ENCODE assay signal across 1 cellular context in the genomic region with DNA sequence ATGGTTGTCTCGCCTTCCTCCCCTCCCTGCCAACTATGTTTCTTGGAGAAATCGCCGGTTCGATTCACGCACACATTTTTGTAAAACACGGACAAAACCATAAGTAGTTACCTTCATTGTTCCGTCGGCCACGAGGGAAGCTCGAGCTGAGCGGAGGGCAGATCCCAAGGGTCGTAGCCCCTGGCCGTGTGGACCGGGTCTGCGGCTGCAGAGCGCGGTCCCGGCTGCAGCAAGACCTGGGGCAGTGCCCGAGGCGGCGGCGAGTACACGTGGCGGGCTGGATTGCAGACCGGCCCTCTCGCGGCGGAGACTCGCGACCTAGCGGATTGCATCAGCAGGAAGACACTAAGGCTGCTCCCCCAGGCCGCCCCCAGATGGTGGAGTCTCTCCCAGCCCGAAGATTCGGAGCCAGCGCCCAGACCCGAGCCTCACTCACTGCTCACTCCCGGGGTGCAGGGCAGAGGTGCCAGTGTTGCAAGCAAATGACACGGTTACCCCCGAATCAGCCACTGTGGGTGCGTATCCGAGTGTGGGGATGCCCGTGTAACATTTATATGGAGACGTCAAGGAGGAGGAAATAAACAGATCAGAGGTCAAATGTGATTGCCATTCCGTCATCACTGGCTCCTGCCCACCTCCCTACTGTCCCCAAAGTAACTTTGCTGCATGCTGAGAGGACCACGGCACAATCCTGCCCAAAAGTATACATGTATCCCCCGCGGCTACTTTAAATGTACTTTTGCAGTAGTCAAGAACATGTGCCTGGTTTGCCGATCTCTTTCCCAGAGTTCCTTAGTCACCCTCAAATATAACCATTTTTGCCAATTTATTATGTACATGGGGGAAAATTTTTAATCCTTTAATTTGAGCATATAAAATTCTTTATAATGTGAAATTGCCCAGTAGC.
A peak's percentile ranks its signal among the peaks of the same experiment; 100 is the strongest.
TF ChIP-seq lines count a peak whose summit lies in the region.

A gene with protein sequence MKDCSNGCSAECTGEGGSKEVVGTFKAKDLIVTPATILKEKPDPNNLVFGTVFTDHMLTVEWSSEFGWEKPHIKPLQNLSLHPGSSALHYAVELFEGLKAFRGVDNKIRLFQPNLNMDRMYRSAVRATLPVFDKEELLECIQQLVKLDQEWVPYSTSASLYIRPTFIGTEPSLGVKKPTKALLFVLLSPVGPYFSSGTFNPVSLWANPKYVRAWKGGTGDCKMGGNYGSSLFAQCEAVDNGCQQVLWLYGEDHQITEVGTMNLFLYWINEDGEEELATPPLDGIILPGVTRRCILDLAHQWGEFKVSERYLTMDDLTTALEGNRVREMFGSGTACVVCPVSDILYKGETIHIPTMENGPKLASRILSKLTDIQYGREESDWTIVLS (minus strand): TSS at position 286 of the 907 bp plus-strand sequence. CDS start 169 bp downstream, at position 117.

TF ChIP-seq in HEK293, 187 proteins besides CTCF, POLR2A, EP300 and RAD21 (continued from another document and continues in another):
- TF ChIP-seq, protein P1, sequence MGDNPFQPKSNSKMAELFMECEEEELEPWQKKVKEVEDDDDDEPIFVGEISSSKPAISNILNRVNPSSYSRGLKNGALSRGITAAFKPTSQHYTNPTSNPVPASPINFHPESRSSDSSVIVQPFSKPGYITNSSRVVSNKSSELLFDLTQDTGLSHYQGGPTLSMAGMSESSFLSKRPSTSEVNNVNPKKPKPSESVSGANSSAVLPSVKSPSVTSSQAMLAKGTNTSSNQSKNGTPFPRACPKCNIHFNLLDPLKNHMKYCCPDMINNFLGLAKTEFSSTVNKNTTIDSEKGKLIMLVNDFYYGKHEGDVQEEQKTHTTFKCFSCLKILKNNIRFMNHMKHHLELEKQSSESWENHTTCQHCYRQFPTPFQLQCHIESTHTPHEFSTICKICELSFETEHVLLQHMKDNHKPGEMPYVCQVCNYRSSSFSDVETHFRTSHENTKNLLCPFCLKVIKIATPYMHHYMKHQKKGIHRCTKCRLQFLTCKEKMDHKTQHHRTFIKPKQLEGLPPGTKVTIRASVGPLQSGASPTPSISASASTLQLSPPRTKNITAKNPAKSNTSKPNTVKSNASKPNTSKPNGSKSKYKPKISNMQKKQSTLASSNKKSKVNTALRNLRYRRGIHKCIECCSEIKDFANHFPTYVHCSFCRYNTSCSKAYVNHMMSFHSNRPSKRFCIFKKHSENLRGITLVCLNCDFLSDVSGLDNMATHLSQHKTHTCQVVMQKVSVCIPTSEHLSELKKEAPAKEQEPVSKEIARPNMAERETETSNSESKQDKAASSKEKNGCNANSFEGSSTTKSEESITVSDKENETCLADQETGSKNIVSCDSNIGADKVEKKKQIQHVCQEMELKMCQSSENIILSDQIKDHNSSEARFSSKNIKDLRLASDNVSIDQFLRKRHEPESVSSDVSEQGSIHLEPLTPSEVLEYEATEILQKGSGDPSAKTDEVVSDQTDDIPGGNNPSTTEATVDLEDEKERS (tag by site-specific recombination; IDR thresholded peaks at IDR 0.05) = no peak
- no peak for TF ChIP-seq ZFP3 (tag by site-specific recombination; IDR thresholded peaks at IDR 0.05; ENCODE audit: low read depth)
- TF ChIP-seq ZNF473 (tag by site-specific recombination; IDR thresholded peaks at IDR 0.05) = no peak
- TF ChIP-seq ZNF19 (tag by site-specific recombination; IDR thresholded peaks at IDR 0.05; ENCODE audit: low read depth) = no peak
- no peak for TF ChIP-seq ZNF521 (tag by site-specific recombination; IDR thresholded peaks at IDR 0.05)
- 0 out of 2 replicates have a peak, but pooled peaks have one; percentile 18 for TF ChIP-seq ZNF121 (tag by site-specific recombination; IDR thresholded peaks at IDR 0.05)
- peak; percentile 69 for TF ChIP-seq ZSCAN30 (tag by site-specific recombination; IDR thresholded peaks at IDR 0.05)
- no peak for TF ChIP-seq HOXC10 (CRISPR knock-in tag; IDR thresholded peaks at IDR 0.05)
- no peak; the same call in none of the 2 replicates for TF ChIP-seq ZNF24 (tag by site-specific recombination; IDR thresholded peaks at IDR 0.05)
- TF ChIP-seq ZNF146 (tag by site-specific recombination; IDR thresholded peaks at IDR 0.05) = no peak
- no peak for TF ChIP-seq ZNF223 (tag by site-specific recombination; IDR thresholded peaks at IDR 0.05)
- TF ChIP-seq PRDM1 (tag by site-specific recombination; IDR thresholded peaks at IDR 0.05) = no peak
- no peak for TF ChIP-seq ZNF354C (tag by site-specific recombination; IDR thresholded peaks at IDR 0.05; ENCODE audit: borderline replicate concordance, low read depth)
- no peak for TF ChIP-seq ZSCAN16 (tag by site-specific recombination; IDR thresholded peaks at IDR 0.05)
- TF ChIP-seq ZNF792 (tag by site-specific recombination; IDR thresholded peaks at IDR 0.05) = 0 out of 2 replicates have a peak, but pooled peaks have one; percentile 64
- no peak for TF ChIP-seq ZNF248 (tag by site-specific recombination; IDR thresholded peaks at IDR 0.05)
- no peak for TF ChIP-seq ZNF37A (tag by site-specific recombination; IDR thresholded peaks at IDR 0.05)
- TF ChIP-seq ZNF585B (tag by site-specific recombination; IDR thresholded peaks at IDR 0.05) = no peak
- no peak for TF ChIP-seq BCL11A (tag by site-specific recombination; IDR thresholded peaks at IDR 0.05; ENCODE audit: low read depth)
- TF ChIP-seq HOXD13 (CRISPR knock-in tag; IDR thresholded peaks at IDR 0.05; ENCODE audit: borderline replicate concordance) = peak; percentile 77; the same call in 1 of the 2 replicates
- no peak for TF ChIP-seq ZNF530 (tag by site-specific recombination; IDR thresholded peaks at IDR 0.05; ENCODE audit: low read depth)
- TF ChIP-seq TCF7L2 (IDR thresholded peaks at IDR 0.05; ENCODE audit: borderline replicate concordance, low read depth, low read length) = no peak
- TF ChIP-seq ZNF202 (tag by site-specific recombination; IDR thresholded peaks at IDR 0.05; ENCODE audit: borderline replicate concordance) = no peak
- TF ChIP-seq PRDM4 (tag by site-specific recombination; IDR thresholded peaks at IDR 0.05) = peak; percentile 42; the same call in 1 of the 2 replicates
- no peak for TF ChIP-seq ZNF701 (tag by site-specific recombination; IDR thresholded peaks at IDR 0.05)
- TF ChIP-seq ZNF558 (tag by site-specific recombination; IDR thresholded peaks at IDR 0.05) = no peak; the same call in 1 of the 2 replicates
- TF ChIP-seq ZNF555 (tag by site-specific recombination; conservative IDR thresholded peaks at IDR 0.05) = no peak
- peak; percentile 75 for TF ChIP-seq ZBTB21 (tag by site-specific recombination; IDR thresholded peaks at IDR 0.05)
- TF ChIP-seq ZNF529 (tag by site-specific recombination; IDR thresholded peaks at IDR 0.05; ENCODE audit: insufficient replicate concordance) = no peak
- TF ChIP-seq ZNF280C (tag by site-specific recombination; IDR thresholded peaks at IDR 0.05) = no peak
- TF ChIP-seq ZXDB (tag by site-specific recombination; IDR thresholded peaks at IDR 0.05) = peak; percentile 78
- TF ChIP-seq REPIN1 (tag by site-specific recombination; IDR thresholded peaks at IDR 0.05; ENCODE audit: low read depth) = 0 out of 2 replicates have a peak, but pooled peaks have one; percentile 38
- no peak for TF ChIP-seq ZNF677 (tag by site-specific recombination; IDR thresholded peaks at IDR 0.05)
- peak; percentile 23; the same call in 1 of the 2 replicates for TF ChIP-seq ZBTB8A (tag by site-specific recombination; IDR thresholded peaks at IDR 0.05)
- TF ChIP-seq ZNF10 (tag by site-specific recombination; IDR thresholded peaks at IDR 0.05) = no peak
- TF ChIP-seq, protein P2, sequence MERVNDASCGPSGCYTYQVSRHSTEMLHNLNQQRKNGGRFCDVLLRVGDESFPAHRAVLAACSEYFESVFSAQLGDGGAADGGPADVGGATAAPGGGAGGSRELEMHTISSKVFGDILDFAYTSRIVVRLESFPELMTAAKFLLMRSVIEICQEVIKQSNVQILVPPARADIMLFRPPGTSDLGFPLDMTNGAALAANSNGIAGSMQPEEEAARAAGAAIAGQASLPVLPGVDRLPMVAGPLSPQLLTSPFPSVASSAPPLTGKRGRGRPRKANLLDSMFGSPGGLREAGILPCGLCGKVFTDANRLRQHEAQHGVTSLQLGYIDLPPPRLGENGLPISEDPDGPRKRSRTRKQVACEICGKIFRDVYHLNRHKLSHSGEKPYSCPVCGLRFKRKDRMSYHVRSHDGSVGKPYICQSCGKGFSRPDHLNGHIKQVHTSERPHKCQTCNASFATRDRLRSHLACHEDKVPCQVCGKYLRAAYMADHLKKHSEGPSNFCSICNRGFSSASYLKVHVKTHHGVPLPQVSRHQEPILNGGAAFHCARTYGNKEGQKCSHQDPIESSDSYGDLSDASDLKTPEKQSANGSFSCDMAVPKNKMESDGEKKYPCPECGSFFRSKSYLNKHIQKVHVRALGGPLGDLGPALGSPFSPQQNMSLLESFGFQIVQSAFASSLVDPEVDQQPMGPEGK (tag by site-specific recombination; IDR thresholded peaks at IDR 0.05) = peak; percentile 96
- TF ChIP-seq BCL6B (tag by site-specific recombination; IDR thresholded peaks at IDR 0.05) = no peak
- peak; percentile 81 for TF ChIP-seq ZNF335 (tag by site-specific recombination; conservative IDR thresholded peaks at IDR 0.05)
- no peak for TF ChIP-seq ZNF404 (tag by site-specific recombination; IDR thresholded peaks at IDR 0.05)
- peak; percentile 12; the same call in 1 of the 2 replicates for TF ChIP-seq IKZF3 (tag by site-specific recombination; IDR thresholded peaks at IDR 0.05)
- peak; percentile 86 for TF ChIP-seq ZBTB10 (tag by site-specific recombination; IDR thresholded peaks at IDR 0.05)
- no peak for TF ChIP-seq ZNF658 (tag by site-specific recombination; IDR thresholded peaks at IDR 0.05)
- TF ChIP-seq WT1 (tag by site-specific recombination; IDR thresholded peaks at IDR 0.05) = 0 out of 2 replicates have a peak, but pooled peaks have one; percentile 27
- peak; percentile 12; the same call in 1 of the 2 replicates for TF ChIP-seq ZNF76 (tag by site-specific recombination; IDR thresholded peaks at IDR 0.05; ENCODE audit: borderline replicate concordance, low read depth)
- peak; percentile 70; the same call in 1 of the 2 replicates for TF ChIP-seq KLF8 (tag by site-specific recombination; IDR thresholded peaks at IDR 0.05)
- no peak for TF ChIP-seq ZNF830 (tag by site-specific recombination; IDR thresholded peaks at IDR 0.05; ENCODE audit: low read depth)
- TF ChIP-seq ZNF560 (tag by site-specific recombination; IDR thresholded peaks at IDR 0.05; ENCODE audit: borderline replicate concordance) = no peak
- TF ChIP-seq ZFP69B (tag by site-specific recombination; IDR thresholded peaks at IDR 0.05) = peak; percentile 42
